24 cellular contexts compared by ENCODE assay signal in the genomic region with DNA sequence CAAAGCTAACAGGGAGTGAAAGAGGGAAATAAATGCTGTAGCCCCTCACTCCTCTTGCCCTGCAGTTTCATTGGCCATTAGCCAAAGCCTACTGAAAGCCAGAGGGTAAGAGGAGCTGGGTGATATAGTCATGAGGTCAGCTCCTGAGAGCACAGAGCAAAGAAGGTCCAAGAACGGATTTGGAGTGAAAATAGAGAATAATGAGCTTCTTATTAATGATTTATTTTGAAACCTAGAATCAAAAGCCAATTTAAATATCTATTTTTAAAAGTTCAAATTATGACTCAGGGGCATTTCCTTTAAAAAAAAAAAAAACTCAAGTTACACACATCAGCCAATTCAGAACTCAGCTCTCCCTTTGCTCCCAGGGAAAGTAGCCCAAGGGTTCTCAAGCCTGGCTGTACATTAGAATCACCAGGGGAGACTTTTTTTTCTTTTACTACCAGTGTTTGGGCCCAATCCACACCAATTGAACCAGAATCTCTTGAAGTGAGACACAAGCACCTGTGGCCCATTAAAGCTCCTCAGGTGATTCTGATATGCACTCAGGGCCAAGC.
DNase-seq lines count a peak whose midpoint lies in the region; TF ChIP-seq lines count a peak whose summit lies in the region.
"Had no signal": no experiment of that assay in that cellular context is flagged by ENCODE, and none has a peak within 500 bp of the region (broad histone marks: within the 10 kb centered on the region; RNA-seq: fewer than 3 reads in every experiment).

No MANE protein-coding gene starts in this region.

- H3K4me2 ChIP-seq in GM23248 (ENCODE audit: unreplicated experiment) (no peak overlapping the region), SK-N-SH (peak overlapping the region; percentile 47; the same call in 1 of the 2 replicates)

- no peak overlapping the region for H3K27ac ChIP-seq in GM23248
- peak overlapping the region in 1 of 2 experiments; percentile 55; a peak in 2 of 4 replicates for H3K27ac ChIP-seq in SK-N-SH (ENCODE audit: low read depth in 2 of 2, low read length in 1 of 2)
- H3K27ac ChIP-seq in sigmoid colon = no peak overlapping the region
- H3K27ac ChIP-seq: cardiac muscle cell, parathyroid adenoma, VCaP had no signal

- peaks cover 5% of the 10 kb centered on the region; the same call in 1 of the 2 replicates for H3K4me1 ChIP-seq in GM23248 (ENCODE audit: insufficient read depth)
- peaks cover 5 to 13% of the 10 kb centered on the region in 2 experiments; a peak in 2 of 4 replicates for H3K4me1 ChIP-seq in SK-N-SH (ENCODE audit: control insufficient read depth in 1 of 2, insufficient read depth in 2 of 2, low read depth in 1 of 2, low read length in 1 of 2)
- H3K4me1 ChIP-seq in sigmoid colon = no peaks in the 10 kb centered on the region
- H3K4me1 ChIP-seq: parathyroid adenoma had no signal

- TF ChIP-seq CTCF in SK-N-SH (IDR thresholded peaks at IDR 0.05) = no peak
- TF ChIP-seq CTCF in sigmoid colon (IDR thresholded peaks at IDR 0.05) = no peak

- 41 to 44% methylated on average over 1 of the region's 1 CpG for WGBS in GM23248 (ENCODE audit: low coverage in 1 of 2, low lambda C conversion rate in 2 of 2, missing lambda C conversion rate in 2 of 2), 2 experiments
- 61% methylated on average over 1 of the region's 1 CpG for WGBS in SK-N-SH (ENCODE audit: low lambda C conversion rate)
- 46 to 59% methylated on average over 1 of the region's 1 CpG for WGBS in sigmoid colon, 2 donors

- no peak overlapping the region for H3K4me3 ChIP-seq in GM23248
- no peak overlapping the region for H3K4me3 ChIP-seq in SK-N-SH (ENCODE audit: low read depth in 2 of 2, low read length in 1 of 2)
- H3K4me3 ChIP-seq in sigmoid colon = no peak overlapping the region
- H3K4me3 ChIP-seq: cardiac muscle cell, MG63 had no signal

- TF ChIP-seq POLR2A in sigmoid colon (IDR thresholded peaks at IDR 0.05) = no peak

- H3K79me2 ChIP-seq in GM23248 (ENCODE audit: insufficient read depth) = no peaks in the 10 kb centered on the region
- H3K79me2 ChIP-seq in SK-N-SH (ENCODE audit: insufficient read depth) = no peaks in the 10 kb centered on the region
- H3K79me2 ChIP-seq: parathyroid adenoma had no signal

- POLR2A ChIA-PET in SK-N-SH (lab: Yijun Ruan, JAX) = no interaction called here

- peak in 1 of 2 experiments; percentile 4; a peak in 1 of 4 replicates for TF ChIP-seq EP300 in SK-N-SH (IDR thresholded peaks at IDR 0.05; ENCODE audit: borderline replicate concordance in 1 of 2, low read depth in 1 of 2, low read length in 1 of 2)
- no peak for TF ChIP-seq EP300 in sigmoid colon (IDR thresholded peaks at IDR 0.05)

- H2AFZ ChIP-seq in GM23248 (no peak overlapping the region), SK-N-SH (ENCODE audit: low read depth) (no peak overlapping the region)
- H2AFZ ChIP-seq: parathyroid adenoma had no signal

- in situ Hi-C loops in GM23248 (cut with MboI) (no loop called here), KBM-7 (cut with MboI; ENCODE audit: low pct_unique_long_range_greater_than_20kb, low sequenced_read_pairs) (no loop called here)

- DNase-seq in GM23248 (peak; percentile 16), SK-N-SH (no peak), epidermal melanocyte (ENCODE audit: insufficient read length, low spot score) (peak; percentile 34), KBM-7 (no peak), sigmoid colon (no peak), NCI-H1105 treated with DMSO at 0.1 percent for 48 hours (lab: John Stamatoyannopoulos, UW) (no peak), NCI-H2029 treated with DMSO at 0.1 percent for 48 hours (lab: John Stamatoyannopoulos, UW) (no peak)
- DNase-seq: activated CD4-positive, alpha-beta T cell treated with anti-CD3 and anti-CD28 coated beads, Interleukin-2, amount 10 ng/mL, durations not matched to agents 24 days and 14 days; activated naive CD4-positive, alpha-beta T cell treated with Interleukin-2 at 50 U/mL for 16 hours; activated T-cell treated with anti-CD3 and anti-CD28 coated beads, Interleukin-2, amount 50 U/mL, for 4 hours; CD8-positive, alpha-beta T cell; DMS53; head of caudate nucleus; left cardiac atrium; mammary epithelial cell; MG63; NCI-H146; NCI-H748 treated with DMSO at 0.1 percent for 48 hours; right cardiac atrium; stimulated activated CD4-positive, alpha-beta T cell treated with anti-CD3 and anti-CD28 coated beads, Interleukin-4, amount 100 ng/mL, for 24 hours; stimulated activated naive CD4-positive, alpha-beta T cell had no signal

- intact Hi-C loops in sigmoid colon (cut with DNase I) = no loop called here

- no peaks in the 10 kb centered on the region for H3K9me3 ChIP-seq in GM23248 (ENCODE audit: low read depth)
- H3K9me3 ChIP-seq in SK-N-SH = no peaks in the 10 kb centered on the region
- H3K9me3 ChIP-seq in sigmoid colon = no peaks in the 10 kb centered on the region
- H3K9me3 ChIP-seq: MG63 had no signal

- TF ChIP-seq RAD21 in SK-N-SH (IDR thresholded peaks at IDR 0.05; ENCODE audit: low read length) = no peak

- H3K36me3 ChIP-seq in GM23248 (ENCODE audit: low read depth) (no peaks in the 10 kb centered on the region), SK-N-SH (replicated peaks in 1 of 2; ENCODE audit: control insufficient read depth in 1 of 2, insufficient read depth in 2 of 2, low read length in 1 of 2) (peaks cover 0 to 12% of the 10 kb centered on the region in 2 experiments), sigmoid colon (no peaks in the 10 kb centered on the region)
- H3K36me3 ChIP-seq: cardiac muscle cell, MG63 had no signal

- H3F3A ChIP-seq in GM23248 (ENCODE audit: insufficient read depth) (no peaks in the 10 kb centered on the region), SK-N-SH (replicated peaks; ENCODE audit: insufficient read depth) (peaks cover 6% of the 10 kb centered on the region)

- no peaks in the 10 kb centered on the region for H4K20me1 ChIP-seq in GM23248 (ENCODE audit: insufficient read depth)
- no peaks in the 10 kb centered on the region for H4K20me1 ChIP-seq in SK-N-SH (ENCODE audit: insufficient read depth)

- no peak overlapping the region for H3K9ac ChIP-seq in GM23248
- no peak overlapping the region for H3K9ac ChIP-seq in SK-N-SH
- H3K9ac ChIP-seq: parathyroid adenoma had no signal

- H3K9me2 ChIP-seq in GM23248 (ENCODE audit: insufficient read depth) (no peaks in the 10 kb centered on the region), SK-N-SH (no peaks in the 10 kb centered on the region)

- H3K27me3 ChIP-seq in GM23248 (replicated peaks; ENCODE audit: insufficient read depth) (peaks cover 70% of the 10 kb centered on the region), SK-N-SH (ENCODE audit: insufficient read depth) (no peaks in the 10 kb centered on the region), sigmoid colon (no peaks in the 10 kb centered on the region)
- H3K27me3 ChIP-seq: cardiac muscle cell had no signal

- CTCF ChIA-PET in SK-N-SH (lab: Yijun Ruan, JAX) = interaction anchor here (0.8 to 1.5 kb wide), 4 partner anchors 115 to 319 kb away, joined by 3 to 4 read pairs (median 4); no protein-coding TSS in a partner anchor

TF ChIP-seq in SK-N-SH, 30 proteins besides CTCF, POLR2A, EP300 and RAD21:
- TF ChIP-seq MEF2A (IDR thresholded peaks at IDR 0.05; ENCODE audit: borderline replicate concordance, low read depth) (no peak), EZH2phosphoT487 (IDR thresholded peaks at IDR 0.05; ENCODE audit: borderline replicate concordance, low read depth) (no peak), YY1 (IDR thresholded peaks at IDR 0.05; ENCODE audit: low read depth) (no peak), SMC3 (IDR thresholded peaks at IDR 0.05; ENCODE audit: low read depth, low read length) (no peak), JUND (IDR thresholded peaks at IDR 0.05) (peak; percentile 11; the same call in 1 of the 2 replicates), GATA2 (CRISPR knock-in tag; IDR thresholded peaks at IDR 0.05) (no peak), FOSL2 (IDR thresholded peaks at IDR 0.05; ENCODE audit: borderline replicate concordance, low read depth) (0 out of 2 replicates have a peak, but pooled peaks have one; percentile 12), RCOR1 (IDR thresholded peaks at IDR 0.05; ENCODE audit: low read length) (no peak)
- TF ChIP-seq, protein P1, sequence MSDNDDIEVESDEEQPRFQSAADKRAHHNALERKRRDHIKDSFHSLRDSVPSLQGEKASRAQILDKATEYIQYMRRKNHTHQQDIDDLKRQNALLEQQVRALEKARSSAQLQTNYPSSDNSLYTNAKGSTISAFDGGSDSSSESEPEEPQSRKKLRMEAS (IDR thresholded peaks at IDR 0.05; ENCODE audit: low read depth) = no peak
- TF ChIP-seq, protein P2, sequence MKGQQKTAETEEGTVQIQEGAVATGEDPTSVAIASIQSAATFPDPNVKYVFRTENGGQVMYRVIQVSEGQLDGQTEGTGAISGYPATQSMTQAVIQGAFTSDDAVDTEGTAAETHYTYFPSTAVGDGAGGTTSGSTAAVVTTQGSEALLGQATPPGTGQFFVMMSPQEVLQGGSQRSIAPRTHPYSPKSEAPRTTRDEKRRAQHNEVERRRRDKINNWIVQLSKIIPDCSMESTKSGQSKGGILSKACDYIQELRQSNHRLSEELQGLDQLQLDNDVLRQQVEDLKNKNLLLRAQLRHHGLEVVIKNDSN (IDR thresholded peaks at IDR 0.05; ENCODE audit: borderline replicate concordance, low read depth) = no peak

Comparison
In these comparisons a context has a peak if more than half of its experiments do, and no peak if none do; other contexts are left out.
1. DNase-seq: peak in GM23248 (single experiment) and epidermal melanocyte (single experiment); none in SK-N-SH (single experiment), KBM-7 (single experiment), sigmoid colon (single experiment), NCI-H1105 treated with DMSO at 0.1 percent for 48 hours (single experiment) and NCI-H2029 treated with DMSO at 0.1 percent for 48 hours (single experiment).